In genomic region chr7:112383671-112384417, GRCh38 we compare ENCODE assay signal across 10 cellular contexts.
DNase-seq lines count a peak whose midpoint lies in the region; ATAC-seq, FAIRE-seq and TF ChIP-seq lines count a peak whose summit lies in the region.
"Had no signal": no experiment of that assay in that cellular context is flagged by ENCODE, and none has a peak within 500 bp of the region (broad histone marks: within the 10 kb centered on the region; RNA-seq: fewer than 3 reads in every experiment).

No MANE protein-coding gene starts in this region.

- no peak for TF ChIP-seq RAD21 in HepG2 (CRISPR knock-in tag; IDR thresholded peaks at IDR 0.05)

- peaks cover 2% of the 10 kb centered on the region for H3K9me3 Mint-ChIP-seq in activated CD4-positive, alpha-beta memory T cell treated with anti-CD3 and anti-CD28 coated beads, Interleukin-2, amount 10 ng/mL, durations not matched to agents 7 days and 5 days

- H3K9me3 ChIP-seq in HEK293 (ENCODE audit: control insufficient read depth, insufficient read depth, low read depth, low read length): no peaks in the 10 kb centered on the region
- H3K9me3 ChIP-seq in Panc1 (ENCODE audit: control insufficient read depth, insufficient read depth, low read depth, low read length): no peaks in the 10 kb centered on the region
- H3K9me3 ChIP-seq in HepG2 (ENCODE audit: low read length): no peaks in the 10 kb centered on the region
- peaks cover 0 to 4% (median 0%) of the 10 kb centered on the region in 4 donors for H3K9me3 ChIP-seq in stomach

- intact Hi-C loops in Panc1 (cut with micrococcal nuclease; ENCODE audit: unreplicated experiment) (loop anchor here (10.0 kb wide), 1 partner anchor 179 kb away; the partner anchor contains the start of genes DOCK4 and ZNF277), HepG2 (cut with micrococcal nuclease; ENCODE audit: unreplicated experiment) (no loop called here), stomach (cut with DNase I; ENCODE audit: low total_unique reads) (no loop called here)

- no peaks in the 10 kb centered on the region for H3K4me1 Mint-ChIP-seq in activated CD4-positive, alpha-beta memory T cell treated with anti-CD3 and anti-CD28 coated beads, Interleukin-2, amount 10 ng/mL, durations not matched to agents 7 days and 5 days

- peak; percentile 18 for DNase-seq in Panc1 (ENCODE audit: low read depth, low spot score)
- DNase-seq in HepG2 (ENCODE audit: low spot score): no peak
- DNase-seq in activated effector memory CD4-positive, alpha-beta T cell treated with Interleukin-2 at 50 U/mL for 16 hours: no peak
- no peak for DNase-seq in stomach
- no peak for DNase-seq in activated CD4-positive, alpha-beta memory T cell treated with anti-CD3 and anti-CD28 coated beads, Interleukin-2, amount 10 ng/mL, durations not matched to agents 7 days and 5 days
- no peak for DNase-seq in middle frontal gyrus (ENCODE audit: extremely low spot score, low spot score)

- BruUV-seq in Panc1 (replicated peaks; lab: Mats Ljungman, UMichigan) (no TSS peak), HepG2 (replicated peaks; lab: Mats Ljungman, UMichigan) (no TSS peak)

- TF ChIP-seq POLR2A in HepG2 (IDR thresholded peaks at IDR 0.05; ENCODE audit: insufficient read depth in 1 of 2, low read depth in 2 of 2, low read length in 2 of 2): no peak
- TF ChIP-seq POLR2A in stomach (IDR thresholded peaks at IDR 0.05): no peak

- POLR2A ChIA-PET in HEK293 (lab: Yijun Ruan, JAX): no interaction called here
- POLR2A ChIA-PET in Panc1 (lab: Charles Lee): no interaction called here
- POLR2A ChIA-PET in HepG2 (lab: Yijun Ruan, JAX): no interaction called here
- POLR2A ChIA-PET in activated CD4-positive, alpha-beta memory T cell treated with anti-CD3 and anti-CD28 coated beads, Interleukin-2, amount 10 ng/mL, durations not matched to agents 7 days and 5 days (lab: Charles Lee): no interaction called here

- no peak for ATAC-seq in Panc1
- peak; percentile 62 for ATAC-seq in HepG2
- ATAC-seq: left lobe of liver had no signal

- H3K4me1 ChIP-seq in HEK293 (ENCODE audit: control insufficient read depth, insufficient read depth, low read length): no peaks in the 10 kb centered on the region
- H3K4me1 ChIP-seq in Panc1 (ENCODE audit: control insufficient read depth, insufficient read depth, low read length): no peaks in the 10 kb centered on the region
- H3K4me1 ChIP-seq in HepG2 (ENCODE audit: insufficient read depth, low read length): peaks cover 14% of the 10 kb centered on the region
- no peaks in the 10 kb centered on the region for H3K4me1 ChIP-seq in stomach

- H3K79me2 ChIP-seq in HepG2 (ENCODE audit: insufficient read depth, low read length): no peaks in the 10 kb centered on the region

- peak overlapping the region; percentile 70 for H2AFZ ChIP-seq in HepG2 (ENCODE audit: low read length)

- H3K36me3 ChIP-seq in HEK293 (ENCODE audit: control insufficient read depth in 2 of 2, insufficient read depth in 1 of 2, low read length in 2 of 2) (no peaks in the 10 kb centered on the region), Panc1 (ENCODE audit: control insufficient read depth, insufficient read depth, low read length) (no peaks in the 10 kb centered on the region), HepG2 (replicated peaks in 1 of 2; ENCODE audit: control insufficient read depth in 1 of 2, insufficient read depth in 2 of 2, low read length in 2 of 2) (no peaks in the 10 kb centered on the region), stomach (no peaks in the 10 kb centered on the region)

- no peak for FAIRE-seq in HepG2 (lab: Jason Lieb, UNC)
- FAIRE-seq: RCC 7860 had no signal

- WGBS in HepG2 (ENCODE audit: low lambda C conversion rate): 12% methylated on average over 11 of the region's 11 CpGs
- 67 to 77% (median 70%) methylated on average over 11 of the region's 11 CpGs for WGBS in stomach, 5 donors

- in situ Hi-C loops in Panc1 (cut with HindIII; ENCODE audit: low pct_unique_long_range_greater_than_20kb, low sequenced_read_pairs): no loop called here
- in situ Hi-C loops in HepG2 (cut with HindIII; ENCODE audit: extremely low pct_ligation_motif_present, low pct_unique_long_range_greater_than_20kb): no loop called here

- H3K4me3 ChIP-seq in HEK293 (ENCODE audit: low read depth, low read length): no peak overlapping the region
- H3K4me3 ChIP-seq in Panc1 (ENCODE audit: low read depth in 2 of 2, low read length in 2 of 2): no peak overlapping the region
- peak overlapping the region in 1 of 3 experiments; percentile 49; a peak in 1 of 6 replicates for H3K4me3 ChIP-seq in HepG2 (replicated peaks in 1 of 3; ENCODE audit: insufficient read depth in 1 of 3, low read depth in 2 of 3, low read length in 3 of 3)
- no peak overlapping the region for H3K4me3 ChIP-seq in stomach

- 0 out of 3 replicates have a peak, but pooled peaks have one; percentile 7 for TF ChIP-seq CTCF in GM12872 (IDR thresholded peaks at IDR 0.05; ENCODE audit: insufficient read depth, low read depth, low read length)
- no peak for TF ChIP-seq CTCF in HEK293 (tag by site-specific recombination; IDR thresholded peaks at IDR 0.05)
- TF ChIP-seq CTCF in Panc1 (IDR thresholded peaks at IDR 0.05): peak; percentile 21; the same call in 1 of the 2 replicates
- TF ChIP-seq CTCF in HepG2 (CRISPR knock-in tag; IDR thresholded peaks at IDR 0.05): peak; percentile 48
- TF ChIP-seq CTCF in stomach (IDR thresholded peaks at IDR 0.05): no peak

- H3K27me3 Mint-ChIP-seq in activated CD4-positive, alpha-beta memory T cell treated with anti-CD3 and anti-CD28 coated beads, Interleukin-2, amount 10 ng/mL, durations not matched to agents 7 days and 5 days: peaks cover 15% of the 10 kb centered on the region

- no peaks in the 10 kb centered on the region for H3K36me3 Mint-ChIP-seq in activated CD4-positive, alpha-beta memory T cell treated with anti-CD3 and anti-CD28 coated beads, Interleukin-2, amount 10 ng/mL, durations not matched to agents 7 days and 5 days (ENCODE audit: low read depth)

- H4K20me1 ChIP-seq in HepG2 (ENCODE audit: insufficient read depth, low read length): no peaks in the 10 kb centered on the region

- CTCF ChIA-PET in HEK293 (lab: Yijun Ruan, JAX): interaction anchor here (0.6 to 0.7 kb wide), 3 partner anchors 300 to 621 kb away, joined by 3 read pairs; no protein-coding TSS in a partner anchor
- CTCF ChIA-PET in Panc1 (lab: Charles Lee): no interaction called here
- CTCF ChIA-PET in HepG2 (lab: Yijun Ruan, JAX; ENCODE audit: low intra/inter-chr PET ratio, low total read pairs): no interaction called here
- CTCF ChIA-PET in activated CD4-positive, alpha-beta memory T cell treated with anti-CD3 and anti-CD28 coated beads, Interleukin-2, amount 10 ng/mL, durations not matched to agents 7 days and 5 days (lab: Charles Lee): no interaction called here

- no peak for TF ChIP-seq EP300 in HepG2 (IDR thresholded peaks at IDR 0.05; ENCODE audit: low read depth in 2 of 2, low read length in 2 of 2)
- TF ChIP-seq EP300 in HepG2 (CRISPR knock-in tag; IDR thresholded peaks at IDR 0.05; ENCODE audit: borderline replicate concordance): no peak
- TF ChIP-seq EP300 in stomach (IDR thresholded peaks at IDR 0.05): no peak

- peak overlapping the region; percentile 67 for H3K4me2 ChIP-seq in HepG2 (ENCODE audit: low read depth, low read length)

- H3K27ac Mint-ChIP-seq in activated CD4-positive, alpha-beta memory T cell treated with anti-CD3 and anti-CD28 coated beads, Interleukin-2, amount 10 ng/mL, durations not matched to agents 7 days and 5 days: no peak overlapping the region

- no peak overlapping the region for H3K9ac ChIP-seq in HepG2 (ENCODE audit: insufficient read depth, low read depth, low read length)

- H3K27ac ChIP-seq in HEK293 (ENCODE audit: extremely low read depth, low read depth, low read length) (no peak overlapping the region), Panc1 (ENCODE audit: low read length) (no peak overlapping the region), HepG2 (ENCODE audit: extremely low read length, insufficient read depth, low read length) (no peak overlapping the region), stomach (no peak overlapping the region)

- H3K27me3 ChIP-seq in Panc1 (ENCODE audit: control insufficient read depth, insufficient read depth, low read length): no peaks in the 10 kb centered on the region; the same call in 1 of the 2 replicates
- H3K27me3 ChIP-seq in HepG2 (ENCODE audit: control insufficient read depth in 1 of 2, insufficient read depth in 2 of 2, low read length in 2 of 2): peaks cover 0 to 5% of the 10 kb centered on the region in 2 experiments; a peak in 1 of 5 replicates
- no peaks in the 10 kb centered on the region for H3K27me3 ChIP-seq in stomach

- no peak overlapping the region for H3K4me3 Mint-ChIP-seq in activated CD4-positive, alpha-beta memory T cell treated with anti-CD3 and anti-CD28 coated beads, Interleukin-2, amount 10 ng/mL, durations not matched to agents 7 days and 5 days

TF ChIP-seq in HEK293, 187 proteins besides CTCF, POLR2A, EP300 and RAD21 (continues in another document):
- TF ChIP-seq GLI2 (tag by site-specific recombination; IDR thresholded peaks at IDR 0.05; ENCODE audit: borderline replicate concordance, low read depth) (no peak), ZNF792 (tag by site-specific recombination; IDR thresholded peaks at IDR 0.05) (no peak), ZNF654 (tag by site-specific recombination; IDR thresholded peaks at IDR 0.05; ENCODE audit: low read depth) (peak; percentile 27; the same call in 1 of the 2 replicates), ZNF555 (tag by site-specific recombination; conservative IDR thresholded peaks at IDR 0.05) (no peak), ZNF48 (tag by site-specific recombination; IDR thresholded peaks at IDR 0.05) (no peak)

TF ChIP-seq in HepG2, 621 proteins besides CTCF, POLR2A, EP300 and RAD21 (continues in another document):
- TF ChIP-seq TRAFD1 (CRISPR knock-in tag; IDR thresholded peaks at IDR 0.05; ENCODE audit: borderline replicate concordance): no peak
- 0 out of 2 replicates have a peak, but pooled peaks have one; percentile 64 for TF ChIP-seq ZNF274 (CRISPR knock-in tag; IDR thresholded peaks at IDR 0.05)

Comparison
In these comparisons a context has a peak if more than half of its experiments do, and no peak if none do; other contexts are left out.
1. CTCF ChIP-seq: peak in GM12872 (single experiment), Panc1 (single experiment) and HepG2 (single experiment); none in HEK293 (single experiment) and stomach (0 of 7).